18 cellular contexts compared by ENCODE assay signal in the genomic region with DNA sequence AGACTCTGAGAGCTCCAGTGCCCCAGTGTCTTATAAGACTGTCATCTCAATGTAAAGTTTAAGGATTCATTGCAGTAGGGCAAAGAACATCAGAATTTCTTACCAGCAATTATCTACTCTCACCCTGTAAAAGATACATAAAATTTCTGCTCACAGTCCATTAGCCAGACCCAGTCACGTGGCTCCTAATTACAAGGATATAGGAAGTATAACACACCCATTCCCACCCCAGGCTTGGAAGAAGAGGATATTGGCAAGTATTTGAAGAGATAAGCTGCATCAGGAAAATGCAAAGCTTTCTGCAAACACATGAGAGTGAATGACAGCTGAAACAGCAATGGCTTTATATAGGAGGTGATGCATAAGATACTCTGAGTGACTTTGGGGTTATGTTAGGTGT. TPM values are rescaled to one million over a fixed set of nuclear protein-coding genes. Genes with fewer than 3 reads are reported as not detected.
DNase-seq lines count a peak whose midpoint lies in the region; ATAC-seq, FAIRE-seq and TF ChIP-seq lines count a peak whose summit lies in the region.
"Had no signal": no experiment of that assay in that cellular context is flagged by ENCODE, and none has a peak within 500 bp of the region (broad histone marks: within the 10 kb centered on the region; RNA-seq: fewer than 3 reads in every experiment).

No MANE protein-coding gene starts in this region.

- CTCF ChIA-PET in A673 (lab: Charles Lee): no interaction called here
- CTCF ChIA-PET in WTC11 (lab: Charles Lee): no interaction called here

- no peak overlapping the region for H4K5ac ChIP-seq in H9 (ENCODE audit: insufficient read length, low read depth, low read length)

- no peak overlapping the region for H3K23ac ChIP-seq in H9 (ENCODE audit: insufficient read length, low read depth, low read length)

- no peak overlapping the region for H2BK5ac ChIP-seq in H9 (ENCODE audit: insufficient read length, low read length)

- H3K4ac ChIP-seq in H9 (ENCODE audit: low read depth, low read length): no peak overlapping the region

- no peak overlapping the region for H4K8ac ChIP-seq in H9 (replicated peaks; ENCODE audit: insufficient read length, low read depth, low read length)

- TF ChIP-seq CTCF in A673 (conservative IDR thresholded peaks at IDR 0.05; ENCODE audit: low read depth, low read length) (no peak), H9 (conservative IDR thresholded peaks at IDR 0.05) (no peak), WTC11 (IDR thresholded peaks at IDR 0.05) (no peak)

- DNase-seq in A673 (ENCODE audit: low spot score) (no peak), H9 (no peak), WTC11 (ENCODE audit: low spot score) (no peak), left colon (no peak), HAP-1 (ENCODE audit: low spot score in 2 of 2) (no peak), T1000 (lab: John Stamatoyannopoulos, UW) (no peak), frontal cortex (ENCODE audit: low spot score in 2 of 2) (no peak)
- DNase-seq: 8988T; C1 segment of cervical spinal cord; Calu3; CD4-positive, alpha-beta T cell; DND-41; GDM1 had no signal

- no peaks in the 10 kb centered on the region for H3K27me3 Mint-ChIP-seq in H9 (ENCODE audit: low read depth)
- no peaks in the 10 kb centered on the region for H3K27me3 Mint-ChIP-seq in WTC11 (ENCODE audit: low read depth)
- H3K27me3 Mint-ChIP-seq: B cell; CD4-positive, alpha-beta T cell had no signal

- no peak overlapping the region for H3K56ac ChIP-seq in H9 (ENCODE audit: insufficient read length, low read depth, low read length)

- no peak overlapping the region for H2AFZ ChIP-seq in H9 (ENCODE audit: low read length)

- intact Hi-C loops in A673 (cut with micrococcal nuclease; ENCODE audit: unreplicated experiment) (no loop called here), left colon (cut with DNase I, micrococcal nuclease) (no loop called here)

- no peak overlapping the region for H4K91ac ChIP-seq in H9 (ENCODE audit: insufficient read length, low read depth, low read length)

- H3K9ac ChIP-seq in H9 (ENCODE audit: extremely low read depth, insufficient read length, low read length): no peak overlapping the region

- peaks cover 29% of the 10 kb centered on the region for H3K36me3 ChIP-seq in A673 (ENCODE audit: insufficient read depth, low read length, poor library complexity, severe bottlenecking)
- no peaks in the 10 kb centered on the region for H3K36me3 ChIP-seq in HAP-1 (replicated peaks)

- peaks cover 37 to 46% of the 10 kb centered on the region in 2 experiments for H3K4me1 Mint-ChIP-seq in H9
- peaks cover 57% of the 10 kb centered on the region for H3K4me1 Mint-ChIP-seq in WTC11
- H3K4me1 Mint-ChIP-seq: B cell had no signal

- H3K36me3 Mint-ChIP-seq in H9 (ENCODE audit: insufficient read depth in 1 of 3, low read depth in 3 of 3) (peaks cover 1 to 8% (median 2%) of the 10 kb centered on the region in 3 experiments; a peak in 3 of 7 replicates), WTC11 (peaks cover 8% of the 10 kb centered on the region)

- no peaks in the 10 kb centered on the region for H4K20me1 ChIP-seq in H9 (ENCODE audit: control insufficient read depth, insufficient read depth, insufficient read length)

- no peak overlapping the region for H3K4me3 Mint-ChIP-seq in H9
- H3K4me3 Mint-ChIP-seq in WTC11: no peak overlapping the region
- H3K4me3 Mint-ChIP-seq: B cell; CD4-positive, alpha-beta T cell had no signal

- H3K27me3 ChIP-seq in A673 (replicated peaks; ENCODE audit: insufficient read depth, low read depth, low read length, poor library complexity) (no peaks in the 10 kb centered on the region), H9 (ENCODE audit: insufficient read depth, low read length) (no peaks in the 10 kb centered on the region), HAP-1 (ENCODE audit: low read depth) (no peaks in the 10 kb centered on the region)

- H3K27ac ChIP-seq in A673 (ENCODE audit: low read depth, low read length, poor library complexity, severe bottlenecking) (peak overlapping the region; percentile 38), H9 (ENCODE audit: insufficient read length, low read depth, low read length) (peak overlapping the region; percentile 61)

- no peak for FAIRE-seq in frontal cortex (lab: Jason Lieb, UNC)
- FAIRE-seq: GM12892, H54, HTR-8/SVneo had no signal

- no peaks in the 10 kb centered on the region for H3K79me1 ChIP-seq in H9 (ENCODE audit: insufficient read depth, low read depth, low read length, poor library complexity, severe bottlenecking)

- ATAC-seq in WTC11: no peak
- peak; percentile 77 for ATAC-seq in left colon
- no peak for ATAC-seq in GM21360 (IDR thresholded peaks at IDR 0.05; ENCODE audit: unreplicated experiment)

- H3K27ac Mint-ChIP-seq in H9: peak overlapping the region in 2 of 3 experiments; percentile 14 to 75; a peak in 2 of 7 replicates
- H3K27ac Mint-ChIP-seq in WTC11: peak overlapping the region; percentile 61
- H3K27ac Mint-ChIP-seq: B cell; CD4-positive, alpha-beta T cell had no signal

- peaks cover 63% of the 10 kb centered on the region for H3K4me1 ChIP-seq in A673 (ENCODE audit: insufficient read depth, low read length, poor library complexity, severe bottlenecking)
- H3K4me1 ChIP-seq in H9 (ENCODE audit: insufficient read depth, low read length): peaks cover 2% of the 10 kb centered on the region; the same call in 1 of the 2 replicates
- H3K4me1 ChIP-seq in HAP-1: no peaks in the 10 kb centered on the region

- H3K4me3 ChIP-seq in A673 (ENCODE audit: low read depth, low read length, poor library complexity, severe bottlenecking): no peak overlapping the region
- H3K4me3 ChIP-seq in HAP-1: no peak overlapping the region

- no peaks in the 10 kb centered on the region for H3K23me2 ChIP-seq in H9 (ENCODE audit: insufficient read length, low read depth, low read length, poor library complexity, severe bottlenecking)

- H3K4me2 ChIP-seq in H9 (ENCODE audit: insufficient read depth, insufficient read length, low read length): no peak overlapping the region

- no peak overlapping the region for H3K18ac ChIP-seq in H9 (ENCODE audit: insufficient read length, low read depth, low read length)

- POLR2A ChIA-PET in A673 (lab: Charles Lee; ENCODE audit: low non-redundant PET) (no interaction called here), WTC11 (lab: Charles Lee) (no interaction called here)

- H3K9me3 Mint-ChIP-seq in H9 (no peaks in the 10 kb centered on the region), WTC11 (no peaks in the 10 kb centered on the region)

- in situ Hi-C loops in HAP-1 (cut with MboI; ENCODE audit: low sequenced_read_pairs): no loop called here

- no TSS peak for BruUV-seq in A673 (replicated peaks; lab: Mats Ljungman, UMichigan)

- WGBS in H9 (ENCODE audit: extremely low coverage, insufficient read length, low lambda C conversion rate): no CpG with 5 or more reads among the region's 1 CpG

- no peak overlapping the region for H3K14ac ChIP-seq in H9 (ENCODE audit: insufficient read depth, low read length)

- H2AK5ac ChIP-seq in H9 (ENCODE audit: insufficient read length, low read length): no peak overlapping the region

- H3T11ph ChIP-seq in H9 (ENCODE audit: low read length): no peak overlapping the region

- H2BK20ac ChIP-seq in H9 (ENCODE audit: low read depth, low read length, poor library complexity, severe bottlenecking): no peak overlapping the region

- no peak overlapping the region for H2BK120ac ChIP-seq in H9 (ENCODE audit: low read depth, low read length, poor library complexity, severe bottlenecking)

- no peak overlapping the region for H2BK12ac ChIP-seq in H9 (ENCODE audit: insufficient read length, low read depth, low read length)

- H3K79me2 ChIP-seq in H9 (ENCODE audit: insufficient read depth, low read length): no peaks in the 10 kb centered on the region; the same call in 1 of the 2 replicates

- H3K9me3 ChIP-seq in A673 (ENCODE audit: low read depth, low read length, poor library complexity, severe bottlenecking): no peaks in the 10 kb centered on the region
- no peaks in the 10 kb centered on the region for H3K9me3 ChIP-seq in H9 (ENCODE audit: control insufficient read depth, low read depth, low read length)
- H3K9me3 ChIP-seq in HAP-1: no peaks in the 10 kb centered on the region

- H2BK15ac ChIP-seq in H9 (ENCODE audit: low read depth, low read length): no peak overlapping the region

TF ChIP-seq in WTC11, 78 proteins besides CTCF, POLR2A, EP300 and RAD21 (continues in another document):
- TF ChIP-seq JAZF1 (CRISPR knock-in tag; IDR thresholded peaks at IDR 0.05): no peak
- no peak for TF ChIP-seq NFATC4 (CRISPR knock-in tag; IDR thresholded peaks at IDR 0.05)
- no peak for TF ChIP-seq NFYB (CRISPR knock-in tag; conservative IDR thresholded peaks at IDR 0.05; ENCODE audit: low read depth)
- no peak for TF ChIP-seq IRF2 (CRISPR knock-in tag; IDR thresholded peaks at IDR 0.05; ENCODE audit: borderline replicate concordance, low read depth)
- TF ChIP-seq NR3C1 (CRISPR knock-in tag; conservative IDR thresholded peaks at IDR 0.05; ENCODE audit: low read depth): no peak
- no peak for TF ChIP-seq NFE2L1 (CRISPR knock-in tag; IDR thresholded peaks at IDR 0.05)
- TF ChIP-seq TEAD4 (CRISPR knock-in tag; IDR thresholded peaks at IDR 0.05): no peak
- TF ChIP-seq TEAD1 (CRISPR knock-in tag; IDR thresholded peaks at IDR 0.05): no peak
- TF ChIP-seq MLX (CRISPR knock-in tag; IDR thresholded peaks at IDR 0.05): no peak
- no peak for TF ChIP-seq RELA (CRISPR knock-in tag; IDR thresholded peaks at IDR 0.05; ENCODE audit: borderline replicate concordance)
- no peak for TF ChIP-seq SMAD3 (CRISPR knock-in tag; IDR thresholded peaks at IDR 0.05; ENCODE audit: borderline replicate concordance)
- TF ChIP-seq ATF1 (CRISPR knock-in tag; IDR thresholded peaks at IDR 0.05): no peak
- no peak for TF ChIP-seq E2F4 (CRISPR knock-in tag; IDR thresholded peaks at IDR 0.05; ENCODE audit: borderline replicate concordance, low read depth)

RNA-seq across cellular contexts. Expression of gene SYT1, which starts 14.3 kb away (rescaled TPM):
- 79.4 and 80.9 TPM in 2 replicates for total RNA-seq in A673 (2021)
- total RNA-seq in H9 (2021): 15.8 and 16.0 TPM in 2 replicates
- 34.7 to 45.2 TPM (median 36.0 TPM) in 3 replicates for total RNA-seq in WTC11 (2021)
- 1 to 10 TPM in 1 of 2 donors, under 1 TPM in 1; 0.92 to 1.5 TPM for total RNA-seq in left colon
- total RNA-seq in frontal cortex: 174 TPM
- total RNA-seq: CD4-positive, alpha-beta T cell had no signal
